ENCODE assay signal across 10 cellular contexts in genomic region chr16:1966460-1966859, GRCh38. TPM values are rescaled to one million over a fixed set of nuclear protein-coding genes. Genes with fewer than 3 reads are reported as not detected.
DNase-seq lines count a peak whose midpoint lies in the region; ATAC-seq, FAIRE-seq and TF ChIP-seq lines count a peak whose summit lies in the region.
"Had no signal": no experiment of that assay in that cellular context is flagged by ENCODE, and none has a peak within 500 bp of the region (broad histone marks: within the 10 kb centered on the region; RNA-seq: fewer than 3 reads in every experiment).

Gene RNF151, plus strand, starts transcription at chr16:1966856. Its CDS starts 26 bp downstream, at chr16:1966882.

- H3K9ac ChIP-seq in GM23248 (peak within 1 kb of the TSS; percentile 97), skeletal muscle satellite cell (ENCODE audit: low read depth, low read length) (peak within 1 kb of the TSS; percentile 97)

- H2AFZ ChIP-seq in GM23248 = 0 out of 2 replicates have a peak within 1 kb of the TSS, but pooled peaks have one; percentile 71

- ATAC-seq in gastroesophageal sphincter (no peak), HG03097 (IDR thresholded peaks at IDR 0.05; ENCODE audit: low FRiP score, unreplicated experiment) (no peak), GM21367 (IDR thresholded peaks at IDR 0.05; ENCODE audit: unreplicated experiment) (no peak)

- no peak for FAIRE-seq in RCC 7860 (lab: Jason Lieb, UNC)
- FAIRE-seq: GM19239 had no signal

- peaks cover 24% of the 10 kb centered on the region for H3K36me3 ChIP-seq in GM23248 (ENCODE audit: low read depth)
- peaks cover 0 to 18% of the 10 kb centered on the region in 2 donors for H3K36me3 ChIP-seq in gastroesophageal sphincter
- peaks cover 29% of the 10 kb centered on the region for H3K36me3 ChIP-seq in skeletal muscle satellite cell (ENCODE audit: insufficient read depth, low read length)

- peaks cover 12% of the 10 kb centered on the region for H3K4me1 ChIP-seq in GM23248 (ENCODE audit: insufficient read depth)
- H3K4me1 ChIP-seq in gastroesophageal sphincter = peaks cover 0 to 47% (median 18%) of the 10 kb centered on the region in 3 donors
- H3K4me1 ChIP-seq in skeletal muscle satellite cell (ENCODE audit: control insufficient read depth, insufficient read depth, low read length) = peaks cover 18% of the 10 kb centered on the region

- peaks cover 60% of the 10 kb centered on the region for H3K79me2 ChIP-seq in GM23248 (ENCODE audit: insufficient read depth)

- DNase-seq in GM23248 = no peak
- no peak for DNase-seq in RCC 7860 (ENCODE audit: low spot score)
- DNase-seq in NCI-H1417 treated with DMSO at 0.1 percent for 48 hours (lab: John Stamatoyannopoulos, UW) = no peak
- DNase-seq: NCI-H69 had no signal

- H3K27me3 ChIP-seq in GM23248 (replicated peaks; ENCODE audit: insufficient read depth) (no peaks in the 10 kb centered on the region), gastroesophageal sphincter (no peaks in the 10 kb centered on the region), skeletal muscle satellite cell (ENCODE audit: control insufficient read depth, insufficient read depth, low read length) (no peaks in the 10 kb centered on the region)

- H3K4me2 ChIP-seq in GM23248 (ENCODE audit: unreplicated experiment) (peak within 1 kb of the TSS; percentile 81), skeletal muscle satellite cell (ENCODE audit: low read length) (peak within 1 kb of the TSS; percentile 99)

- no peak for TF ChIP-seq EP300 in gastroesophageal sphincter (IDR thresholded peaks at IDR 0.05)

- H3K9me3 ChIP-seq in GM23248 (ENCODE audit: low read depth) (no peaks in the 10 kb centered on the region), gastroesophageal sphincter (no peaks in the 10 kb centered on the region), skeletal muscle satellite cell (replicated peaks; ENCODE audit: low read length) (no peaks in the 10 kb centered on the region)

- H4K20me1 ChIP-seq in GM23248 (ENCODE audit: insufficient read depth) = no peaks in the 10 kb centered on the region

- H3K9me2 ChIP-seq in GM23248 (ENCODE audit: insufficient read depth) = no peaks in the 10 kb centered on the region

- H3K27ac ChIP-seq in GM23248 = peak within 1 kb of the TSS; percentile 91
- H3K27ac ChIP-seq in VCaP = peak within 1 kb of the TSS; percentile 84; the same call in 1 of the 2 replicates
- H3K27ac ChIP-seq in gastroesophageal sphincter = peak within 1 kb of the TSS in 3 of 4 donors; percentile 98 to 99 (median 98)

- in situ Hi-C loops in GM23248 (cut with MboI) = no loop called here

- WGBS in GM23248 (ENCODE audit: low coverage in 1 of 2, low lambda C conversion rate in 2 of 2, missing lambda C conversion rate in 2 of 2), 2 experiments = 96% methylated on average over 6 of the region's 6 CpGs
- no CpG with 5 or more reads among the region's 6 CpGs for WGBS in gastroesophageal sphincter (ENCODE audit: low coverage in 1 of 2), 2 donors

- H3K4me3 ChIP-seq in GM23248 = peak within 1 kb of the TSS; percentile 93
- peak within 1 kb of the TSS in 1 of 2 donors; percentile 93 for H3K4me3 ChIP-seq in gastroesophageal sphincter
- H3K4me3 ChIP-seq in skeletal muscle satellite cell (ENCODE audit: low read length) = peak within 1 kb of the TSS; percentile 82

- TF ChIP-seq CTCF in VCaP (conservative IDR thresholded peaks at IDR 0.05) = no peak
- TF ChIP-seq CTCF in gastroesophageal sphincter (IDR thresholded peaks at IDR 0.05) = no peak

- no peak for TF ChIP-seq POLR2A in gastroesophageal sphincter (IDR thresholded peaks at IDR 0.05)

- peaks cover 25% of the 10 kb centered on the region for H3F3A ChIP-seq in GM23248 (ENCODE audit: insufficient read depth)

RNA-seq across cellular contexts. Expression of gene RNF151, which starts in this region (rescaled TPM):
- not detected in 2 replicates for total RNA-seq in GM23248 (2014; rRNA removed; shearing (Covaris generic))
- polyA plus RNA-seq in GM23248 (2016; fragmentation: Nextera tagmentation; extraction: Ambion mirVana) = 0.25 TPM in 1 of 2 replicates, not detected in the other
- not detected for total RNA-seq in gastroesophageal sphincter
- not detected in 2 replicates for total RNA-seq in skeletal muscle satellite cell (2012; rRNA removed)
